ENCODE assay signal across 20 cellular contexts in genomic region chr22:19455033-19455432, GRCh38. TPM values are rescaled to one million over a fixed set of nuclear protein-coding genes. Genes with fewer than 3 reads are reported as not detected.
DNase-seq lines count a peak whose midpoint lies in the region; ATAC-seq and TF ChIP-seq lines count a peak whose summit lies in the region.
"Had no signal": no experiment of that assay in that cellular context is flagged by ENCODE, and none has a peak within 500 bp of the region (broad histone marks: within the 10 kb centered on the region; RNA-seq: fewer than 3 reads in every experiment).

No MANE protein-coding gene starts in this region.

- H3K27me3 Mint-ChIP-seq in activated naive CD4-positive, alpha-beta T cell treated with anti-CD3 and anti-CD28 coated beads, Interleukin-2, amount 10 ng/mL, durations not matched to agents 7 days and 5 days: no peaks in the 10 kb centered on the region
- no peaks in the 10 kb centered on the region for H3K27me3 Mint-ChIP-seq in activated T-helper 17 cell treated with anti-CD3 and anti-CD28 coated beads, Interleukin-2, amount 50 U/mL, for 72 hours
- H3K27me3 Mint-ChIP-seq: CD4-positive, alpha-beta T cell had no signal

- CTCF ChIA-PET in activated naive CD4-positive, alpha-beta T cell treated with anti-CD3 and anti-CD28 coated beads, Interleukin-2, amount 10 ng/mL, durations not matched to agents 7 days and 5 days (lab: Charles Lee): no interaction called here
- CTCF ChIA-PET in RWPE1 (lab: Yijun Ruan, JAX): interaction anchor here (0.6 kb wide), 1 partner anchor 46 kb away, joined by 4 read pairs; no protein-coding TSS in a partner anchor

- no peaks in the 10 kb centered on the region for H3K9me3 Mint-ChIP-seq in activated naive CD4-positive, alpha-beta T cell treated with anti-CD3 and anti-CD28 coated beads, Interleukin-2, amount 50 U/mL, for 72 hours
- H3K9me3 Mint-ChIP-seq in activated naive CD4-positive, alpha-beta T cell treated with anti-CD3 and anti-CD28 coated beads, Interleukin-2, amount 10 ng/mL, durations not matched to agents 7 days and 5 days: no peaks in the 10 kb centered on the region
- no peaks in the 10 kb centered on the region for H3K9me3 Mint-ChIP-seq in activated T-helper 17 cell treated with anti-CD3 and anti-CD28 coated beads, Interleukin-2, amount 50 U/mL, for 72 hours
- H3K9me3 Mint-ChIP-seq in stimulated activated effector memory CD8-positive, alpha-beta T cell treated with anti-CD3 and anti-CD28 coated beads, Interleukin-12 subunit alpha, Interleukin-12 subunit beta, amount 100 ng/mL, for 72 hours: no peaks in the 10 kb centered on the region
- H3K9me3 Mint-ChIP-seq: CD4-positive, alpha-beta T cell; GM23338 had no signal

- no peak overlapping the region for H3K4me3 Mint-ChIP-seq in activated naive CD4-positive, alpha-beta T cell treated with anti-CD3 and anti-CD28 coated beads, Interleukin-2, amount 10 ng/mL, durations not matched to agents 7 days and 5 days
- no peak overlapping the region for H3K4me3 Mint-ChIP-seq in activated T-helper 17 cell treated with anti-CD3 and anti-CD28 coated beads, Interleukin-2, amount 50 U/mL, for 72 hours
- H3K4me3 Mint-ChIP-seq in stimulated activated effector memory CD8-positive, alpha-beta T cell treated with anti-CD3 and anti-CD28 coated beads, Interleukin-12 subunit alpha, Interleukin-12 subunit beta, amount 100 ng/mL, for 72 hours: no peak overlapping the region
- H3K4me3 Mint-ChIP-seq: CD4-positive, alpha-beta T cell; GM23338 had no signal

- H3K4me1 Mint-ChIP-seq in activated naive CD4-positive, alpha-beta T cell treated with anti-CD3 and anti-CD28 coated beads, Interleukin-2, amount 10 ng/mL, durations not matched to agents 7 days and 5 days: no peaks in the 10 kb centered on the region
- peaks cover 8% of the 10 kb centered on the region for H3K4me1 Mint-ChIP-seq in activated T-helper 17 cell treated with anti-CD3 and anti-CD28 coated beads, Interleukin-2, amount 50 U/mL, for 72 hours
- H3K4me1 Mint-ChIP-seq in stimulated activated effector memory CD8-positive, alpha-beta T cell treated with anti-CD3 and anti-CD28 coated beads, Interleukin-12 subunit alpha, Interleukin-12 subunit beta, amount 100 ng/mL, for 72 hours: no peaks in the 10 kb centered on the region

- peak overlapping the region; percentile 44 to 70 for H3K27ac Mint-ChIP-seq in activated naive CD4-positive, alpha-beta T cell treated with anti-CD3 and anti-CD28 coated beads, Interleukin-2, amount 50 U/mL, for 72 hours
- H3K27ac Mint-ChIP-seq in activated naive CD4-positive, alpha-beta T cell treated with anti-CD3 and anti-CD28 coated beads, Interleukin-2, amount 10 ng/mL, durations not matched to agents 7 days and 5 days: no peak overlapping the region
- H3K27ac Mint-ChIP-seq in activated T-helper 17 cell treated with anti-CD3 and anti-CD28 coated beads, Interleukin-2, amount 50 U/mL, for 72 hours: peak overlapping the region; percentile 42
- peak overlapping the region; percentile 88 for H3K27ac Mint-ChIP-seq in stimulated activated effector memory CD8-positive, alpha-beta T cell treated with anti-CD3 and anti-CD28 coated beads, Interleukin-12 subunit alpha, Interleukin-12 subunit beta, amount 100 ng/mL, for 72 hours
- H3K27ac Mint-ChIP-seq: GM23338 had no signal

- TF ChIP-seq CTCF in RWPE1 (conservative IDR thresholded peaks at IDR 0.05; ENCODE audit: low read depth): no peak

- DNase-seq in activated naive CD4-positive, alpha-beta T cell treated with anti-CD3 and anti-CD28 coated beads, Interleukin-2, amount 50 U/mL, for 72 hours (ENCODE audit: low spot score in 2 of 2): no peak
- no peak for DNase-seq in activated naive CD4-positive, alpha-beta T cell treated with anti-CD3 and anti-CD28 coated beads, Interleukin-2, amount 10 ng/mL, durations not matched to agents 7 days and 5 days
- DNase-seq in RWPE1 (ENCODE audit: low spot score): no peak
- no peak for DNase-seq in stimulated activated effector memory CD8-positive, alpha-beta T cell treated with anti-CD3 and anti-CD28 coated beads, Interleukin-12 subunit alpha, Interleukin-12 subunit beta, amount 100 ng/mL, for 72 hours (ENCODE audit: low spot score in 2 of 2)
- DNase-seq: CD4-positive, alpha-beta T cell; DND-41; Karpas-422; MV-4-11; NCI-H1694 treated with DMSO at 0.1 percent for 48 hours; NCI-H2081 treated with DMSO at 0.1 percent for 48 hours; NCI-H2171 treated with DMSO at 0.1 percent for 48 hours; NCI-H524 treated with DMSO at 0.1 percent for 48 hours; NCI-H82; SHP77 treated with DMSO at 0.1 percent for 48 hours; SK-N-SH had no signal

- peak overlapping the region; percentile 69 for H3K27ac ChIP-seq in RWPE1

- peaks cover 0 to 14% of the 10 kb centered on the region in 2 donors for H3K36me3 Mint-ChIP-seq in activated naive CD4-positive, alpha-beta T cell treated with anti-CD3 and anti-CD28 coated beads, Interleukin-2, amount 50 U/mL, for 72 hours
- peaks cover 56% of the 10 kb centered on the region for H3K36me3 Mint-ChIP-seq in activated naive CD4-positive, alpha-beta T cell treated with anti-CD3 and anti-CD28 coated beads, Interleukin-2, amount 10 ng/mL, durations not matched to agents 7 days and 5 days
- peaks cover 100% of the 10 kb centered on the region for H3K36me3 Mint-ChIP-seq in activated T-helper 17 cell treated with anti-CD3 and anti-CD28 coated beads, Interleukin-2, amount 50 U/mL, for 72 hours (ENCODE audit: low read depth)
- peaks cover 98% of the 10 kb centered on the region for H3K36me3 Mint-ChIP-seq in stimulated activated effector memory CD8-positive, alpha-beta T cell treated with anti-CD3 and anti-CD28 coated beads, Interleukin-12 subunit alpha, Interleukin-12 subunit beta, amount 100 ng/mL, for 72 hours

- no peak for ATAC-seq in activated naive CD4-positive, alpha-beta T cell treated with anti-CD3 and anti-CD28 coated beads, Interleukin-2, amount 50 U/mL, for 72 hours
- no peak for ATAC-seq in activated T-helper 17 cell treated with anti-CD3 and anti-CD28 coated beads, Interleukin-2, amount 50 U/mL, for 72 hours (replicated peaks)
- no peak for ATAC-seq in stimulated activated effector memory CD8-positive, alpha-beta T cell treated with anti-CD3 and anti-CD28 coated beads, Interleukin-12 subunit alpha, Interleukin-12 subunit beta, amount 100 ng/mL, for 72 hours
- ATAC-seq in GM18868 (IDR thresholded peaks at IDR 0.05; ENCODE audit: unreplicated experiment) (no peak), GM21390 (IDR thresholded peaks at IDR 0.05; ENCODE audit: unreplicated experiment) (no peak)
- ATAC-seq: GM12878, GM23338 had no signal

- POLR2A ChIA-PET in RWPE1 (lab: Yijun Ruan, JAX; ENCODE audit: low non-redundant PET): no interaction called here

RNA-seq across cellular contexts. Expression of gene C22orf39, which starts 7.5 kb away (rescaled TPM):
- total RNA-seq in activated naive CD4-positive, alpha-beta T cell treated with anti-CD3 and anti-CD28 coated beads, Interleukin-2, amount 50 U/mL, for 72 hours: 10 to 100 TPM; 25.7 to 26.3 TPM
- 10 to 100 TPM; 18.6 to 21.7 TPM for total RNA-seq in activated T-helper 17 cell treated with anti-CD3 and anti-CD28 coated beads, Interleukin-2, amount 50 U/mL, for 72 hours

RNA-seq across cellular contexts. Expression of gene MRPL40, which starts 22.7 kb away (rescaled TPM):
- total RNA-seq in activated naive CD4-positive, alpha-beta T cell treated with anti-CD3 and anti-CD28 coated beads, Interleukin-2, amount 50 U/mL, for 72 hours: 10 to 100 TPM in 1 of 2 donors, 1 to 10 TPM in 1; 8.2 to 32.2 TPM
- total RNA-seq in activated T-helper 17 cell treated with anti-CD3 and anti-CD28 coated beads, Interleukin-2, amount 50 U/mL, for 72 hours: 10 to 100 TPM; 11.8 to 25.7 TPM

RNA-seq across cellular contexts. Expression of gene HIRA, which starts 23.5 kb away (rescaled TPM):
- 10 to 100 TPM; 18.1 to 37.0 TPM for total RNA-seq in activated naive CD4-positive, alpha-beta T cell treated with anti-CD3 and anti-CD28 coated beads, Interleukin-2, amount 50 U/mL, for 72 hours
- 10 to 100 TPM; 21.4 to 45.6 TPM for total RNA-seq in activated T-helper 17 cell treated with anti-CD3 and anti-CD28 coated beads, Interleukin-2, amount 50 U/mL, for 72 hours

RNA-seq across cellular contexts. Expression of gene UFD1, which starts 24.0 kb away (rescaled TPM):
- 100 to 1,000 TPM in 1 of 2 donors, 10 to 100 TPM in 1; 81.7 to 136 TPM for total RNA-seq in activated naive CD4-positive, alpha-beta T cell treated with anti-CD3 and anti-CD28 coated beads, Interleukin-2, amount 50 U/mL, for 72 hours
- total RNA-seq in activated T-helper 17 cell treated with anti-CD3 and anti-CD28 coated beads, Interleukin-2, amount 50 U/mL, for 72 hours: 10 to 100 TPM; 56.0 to 93.5 TPM

RNA-seq across cellular contexts. Expression of gene CDC45, which starts 24.7 kb away (rescaled TPM):
- 10 to 100 TPM; 92.1 to 99.7 TPM for total RNA-seq in activated naive CD4-positive, alpha-beta T cell treated with anti-CD3 and anti-CD28 coated beads, Interleukin-2, amount 50 U/mL, for 72 hours
- 10 to 100 TPM; 64.2 to 99.9 TPM for total RNA-seq in activated T-helper 17 cell treated with anti-CD3 and anti-CD28 coated beads, Interleukin-2, amount 50 U/mL, for 72 hours
